ENCODE assay signal across 7 cellular contexts in genomic region chr12:9407425-9407748, GRCh38.
DNase-seq lines count a peak whose midpoint lies in the region; ATAC-seq and TF ChIP-seq lines count a peak whose summit lies in the region.
"Not testable (repeated sequence)": the region's sequence is repeated elsewhere in the genome, so short reads cannot be mapped to it uniquely, and the experiment has no call there.

No MANE protein-coding gene starts in this region.

- TF ChIP-seq POLR2A in gastroesophageal sphincter (IDR thresholded peaks at IDR 0.05); sigmoid colon (IDR thresholded peaks at IDR 0.05): not testable (repeated sequence)

- H3K27ac ChIP-seq in gastroesophageal sphincter; iPS-20b (ENCODE audit: low read length); sigmoid colon: not testable (repeated sequence)
- peak overlapping the region; percentile 23 for H3K27ac ChIP-seq in mesodermal cell (ENCODE audit: low read depth, low read length, severe bottlenecking)

- 100% methylated on average over 2 of the region's 4 CpGs; no CpG with 5 or more reads in 1 of the 2 donors for WGBS in gastroesophageal sphincter (ENCODE audit: low coverage in 1 of 2), 2 donors
- WGBS in mesodermal cell (ENCODE audit: insufficient coverage in 2 of 2), 2 experiments, result 29 to 32% methylated on average over 4 of the region's 4 CpGs
- 65 to 91% methylated on average over 4 of the region's 4 CpGs for WGBS in sigmoid colon, 2 donors

- ATAC-seq in gastroesophageal sphincter, result not testable (repeated sequence)

- not testable (repeated sequence) for H3K4me1 ChIP-seq in gastroesophageal sphincter; iPS-20b (ENCODE audit: insufficient read depth, low read length); mesodermal cell (ENCODE audit: control insufficient read depth, insufficient read depth, low read length, poor library complexity, severe bottlenecking); sigmoid colon

- not testable (repeated sequence) for H3K27me3 ChIP-seq in H7 (ENCODE audit: control insufficient read depth, insufficient read depth, low read length); gastroesophageal sphincter; iPS-20b (ENCODE audit: insufficient read depth, low read length); sigmoid colon

- in situ Hi-C loops in SK-MEL-5 (cut with HindIII; ENCODE audit: low pct_unique_long_range_greater_than_20kb, low sequenced_read_pairs), result not testable (repeated sequence)

- H3K9me3 ChIP-seq in gastroesophageal sphincter; iPS-20b (ENCODE audit: insufficient read depth, low read depth, low read length); mesodermal cell (ENCODE audit: control insufficient read depth, low read length); sigmoid colon: not testable (repeated sequence)

- H3K4me3 ChIP-seq in H7 (ENCODE audit: insufficient read depth, low read depth, low read length) (peak overlapping the region; percentile 37; the same call in 1 of the 2 replicates), gastroesophageal sphincter (peak overlapping the region; percentile 19 to 42), iPS-20b (ENCODE audit: low read length) (peak overlapping the region; percentile 30; the same call in 1 of the 2 replicates), sigmoid colon (peak overlapping the region in 3 of 4 donors; percentile 2 to 16 (median 6))
- H3K4me3 ChIP-seq in mesodermal cell (ENCODE audit: extremely low read depth, insufficient read depth, low read length, poor library complexity, severe bottlenecking), result not testable (repeated sequence)

- H3K36me3 ChIP-seq in H7 (replicated peaks; ENCODE audit: control insufficient read depth, insufficient read depth, low read length); gastroesophageal sphincter; iPS-20b (ENCODE audit: insufficient read depth, low read depth, low read length); mesodermal cell (ENCODE audit: control insufficient read depth, insufficient read depth, low read length); sigmoid colon: not testable (repeated sequence)

- not testable (repeated sequence) for TF ChIP-seq CTCF in gastroesophageal sphincter (IDR thresholded peaks at IDR 0.05); sigmoid colon (IDR thresholded peaks at IDR 0.05)

- TF ChIP-seq EP300 in gastroesophageal sphincter (IDR thresholded peaks at IDR 0.05); sigmoid colon (IDR thresholded peaks at IDR 0.05): not testable (repeated sequence)

- DNase-seq in H7, sigmoid colon: not testable (repeated sequence)
- DNase-seq in SK-MEL-5 (ENCODE audit: low read depth, low spot score), result peak; percentile 95
- DNase-seq in ecto neural progenitor cell (ENCODE audit: low spot score), result peak; percentile 71

- intact Hi-C loops in sigmoid colon (cut with DNase I), result not testable (repeated sequence)

- not testable (repeated sequence) for H3K9ac ChIP-seq in iPS-20b (ENCODE audit: low read depth, low read length)
